8 cellular contexts compared by ENCODE assay signal in genomic region chr14:96391293-96392118, GRCh38. TPM values are rescaled to one million over a fixed set of nuclear protein-coding genes. Genes with fewer than 3 reads are reported as not detected.
DNase-seq lines count a peak whose midpoint lies in the region; ATAC-seq, FAIRE-seq and TF ChIP-seq lines count a peak whose summit lies in the region.

No MANE protein-coding gene starts in this region.

- peak overlapping the region; percentile 57 to 89; a peak in 3 of 4 replicates for H3K27ac ChIP-seq in SK-N-SH (ENCODE audit: low read depth in 2 of 2, low read length in 1 of 2)
- peak overlapping the region; percentile 40 to 77 (median 60) for H3K27ac ChIP-seq in pancreas
- peak overlapping the region; percentile 56 to 64 for H3K27ac ChIP-seq in tibial artery

- no peaks in the 10 kb centered on the region for H4K20me1 ChIP-seq in SK-N-SH (ENCODE audit: insufficient read depth)

- no peaks in the 10 kb centered on the region for H3K27me3 ChIP-seq in SK-N-SH (ENCODE audit: insufficient read depth)
- H3K27me3 ChIP-seq in pancreas = no peaks in the 10 kb centered on the region
- no peaks in the 10 kb centered on the region for H3K27me3 ChIP-seq in tibial artery

- H3K4me1 ChIP-seq in SK-N-SH (ENCODE audit: control insufficient read depth in 1 of 2, insufficient read depth in 2 of 2, low read depth in 1 of 2, low read length in 1 of 2) (no peaks in the 10 kb centered on the region; a peak in 1 of 4 replicates), pancreas (no peaks in the 10 kb centered on the region), tibial artery (peaks cover 0 to 15% (median 11%) of the 10 kb centered on the region in 4 donors)

- TF ChIP-seq EP300 in SK-N-SH (IDR thresholded peaks at IDR 0.05; ENCODE audit: borderline replicate concordance in 1 of 2, low read depth in 1 of 2, low read length in 1 of 2) = no peak

- under 1% methylated on average over 18 of the region's 79 CpGs for WGBS in SK-N-SH (ENCODE audit: low lambda C conversion rate)
- WGBS in pancreas, 2 donors = 1 to 2% methylated on average over 53 to 79 of the region's 79 CpGs

- peaks cover 8% of the 10 kb centered on the region for H3K27me3 Mint-ChIP-seq in activated naive CD8-positive, alpha-beta T cell

- no peak for TF ChIP-seq CTCF in GM10266 (IDR thresholded peaks at IDR 0.05; ENCODE audit: control insufficient read depth, insufficient read depth, low read depth, missing control alignments)
- no peak for TF ChIP-seq CTCF in SK-N-SH (IDR thresholded peaks at IDR 0.05)
- TF ChIP-seq CTCF in pancreas (IDR thresholded peaks at IDR 0.05) = no peak
- no peak for TF ChIP-seq CTCF in tibial artery (IDR thresholded peaks at IDR 0.05)

- no peaks in the 10 kb centered on the region for H3K9me3 Mint-ChIP-seq in activated naive CD8-positive, alpha-beta T cell (ENCODE audit: low read depth)

- no peaks in the 10 kb centered on the region for H3K79me2 ChIP-seq in SK-N-SH (ENCODE audit: insufficient read depth)

- no peak for TF ChIP-seq RAD21 in SK-N-SH (IDR thresholded peaks at IDR 0.05; ENCODE audit: low read length)

- CTCF ChIA-PET in SK-N-SH (lab: Yijun Ruan, JAX) = interaction anchor here (0.8 to 2.1 kb wide), 9 partner anchors 10 to 291 kb away, joined by 3 to 6 read pairs (median 3); partner anchors contain the start of genes ATG2B and GSKIP

- ATAC-seq in HG02610 (IDR thresholded peaks at IDR 0.05; ENCODE audit: unreplicated experiment) (peak; percentile 92), Right ventricle myocardium superior (ENCODE audit: poor library complexity) (peak; percentile 99), pancreas (peak; percentile 94 to 98 (median 96))

- DNase-seq in GM10266 (ENCODE audit: extremely low spot score) = peak; percentile 98
- peak; percentile 92 for DNase-seq in NCI-H1092 (lab: John Stamatoyannopoulos, UW)
- peak; percentile 99 for DNase-seq in SK-N-SH
- peak; percentile 98 for DNase-seq in Right ventricle myocardium superior
- peak; percentile 96 to 100 (median 99) for DNase-seq in pancreas
- peak; percentile 94 to 98 for DNase-seq in tibial artery

- H3K36me3 ChIP-seq in SK-N-SH (replicated peaks in 1 of 2; ENCODE audit: control insufficient read depth in 1 of 2, insufficient read depth in 2 of 2, low read length in 1 of 2) (peaks cover 0 to 6% of the 10 kb centered on the region in 2 experiments), pancreas (no peaks in the 10 kb centered on the region), tibial artery (peaks cover 0 to 2% (median 0%) of the 10 kb centered on the region in 3 donors)

- H3K9me3 ChIP-seq in SK-N-SH = no peaks in the 10 kb centered on the region
- no peaks in the 10 kb centered on the region for H3K9me3 ChIP-seq in pancreas
- no peaks in the 10 kb centered on the region for H3K9me3 ChIP-seq in tibial artery

- H3K9me2 ChIP-seq in SK-N-SH = no peaks in the 10 kb centered on the region

- POLR2A ChIA-PET in SK-N-SH (lab: Yijun Ruan, JAX) = interaction anchor here (0.8 to 1.4 kb wide), 5 partner anchors 9 to 281 kb away, joined by 3 read pairs; partner anchors contain the start of gene ATG2B

- H3K4me2 ChIP-seq in SK-N-SH = peak overlapping the region; percentile 100

- peak overlapping the region; percentile 94 for H3K4me3 Mint-ChIP-seq in activated naive CD8-positive, alpha-beta T cell

- H2AFZ ChIP-seq in SK-N-SH (ENCODE audit: low read depth) = peak overlapping the region; percentile 99

- H3K4me3 ChIP-seq in SK-N-SH (ENCODE audit: low read depth in 2 of 2, low read length in 1 of 2) (peak overlapping the region; percentile 79 to 97), pancreas (peak overlapping the region; percentile 58 to 67 (median 66)), tibial artery (peak overlapping the region; percentile 65 to 75)

- H3K9ac ChIP-seq in SK-N-SH = peak overlapping the region; percentile 78

- peaks cover 9% of the 10 kb centered on the region for H3K4me1 Mint-ChIP-seq in activated naive CD8-positive, alpha-beta T cell (ENCODE audit: low read depth)

- no peak for FAIRE-seq in pancreas (lab: Jason Lieb, UNC)

- no peaks in the 10 kb centered on the region for H3K36me3 Mint-ChIP-seq in activated naive CD8-positive, alpha-beta T cell

- peak overlapping the region; percentile 92 for H3K27ac Mint-ChIP-seq in activated naive CD8-positive, alpha-beta T cell

- peaks cover 1% of the 10 kb centered on the region for H3F3A ChIP-seq in SK-N-SH (replicated peaks; ENCODE audit: insufficient read depth)

- intact Hi-C loops in Right ventricle myocardium superior (cut with DNase I) = no loop called here
- intact Hi-C loops in pancreas (cut with DNase I) = no loop called here
- intact Hi-C loops in tibial artery (cut with DNase I; ENCODE audit: low total_unique reads) = no loop called here

TF ChIP-seq in SK-N-SH, 30 proteins besides CTCF, POLR2A, EP300 and RAD21 (continues in another document):
- 0 out of 2 replicates have a peak, but pooled peaks have one; percentile 4 for TF ChIP-seq RCOR1 (IDR thresholded peaks at IDR 0.05; ENCODE audit: low read length)
- no peak for TF ChIP-seq RXRA (IDR thresholded peaks at IDR 0.05; ENCODE audit: borderline replicate concordance, low read depth)
- no peak; the same call in 1 of the 2 replicates for TF ChIP-seq SIN3A (IDR thresholded peaks at IDR 0.05; ENCODE audit: borderline replicate concordance, low read depth, low read length)
- TF ChIP-seq, protein P1, sequence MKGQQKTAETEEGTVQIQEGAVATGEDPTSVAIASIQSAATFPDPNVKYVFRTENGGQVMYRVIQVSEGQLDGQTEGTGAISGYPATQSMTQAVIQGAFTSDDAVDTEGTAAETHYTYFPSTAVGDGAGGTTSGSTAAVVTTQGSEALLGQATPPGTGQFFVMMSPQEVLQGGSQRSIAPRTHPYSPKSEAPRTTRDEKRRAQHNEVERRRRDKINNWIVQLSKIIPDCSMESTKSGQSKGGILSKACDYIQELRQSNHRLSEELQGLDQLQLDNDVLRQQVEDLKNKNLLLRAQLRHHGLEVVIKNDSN (IDR thresholded peaks at IDR 0.05; ENCODE audit: borderline replicate concordance, low read depth) = no peak
- peak; percentile 52 for TF ChIP-seq NRF1 (IDR thresholded peaks at IDR 0.05; ENCODE audit: low read depth, low read length)
- 0 out of 2 replicates have a peak, but pooled peaks have one; percentile 6 for TF ChIP-seq TCF12 (IDR thresholded peaks at IDR 0.05)
- 0 out of 2 replicates have a peak, but pooled peaks have one; percentile 23 for TF ChIP-seq YY1 (IDR thresholded peaks at IDR 0.05; ENCODE audit: low read depth)
- TF ChIP-seq, protein P2, sequence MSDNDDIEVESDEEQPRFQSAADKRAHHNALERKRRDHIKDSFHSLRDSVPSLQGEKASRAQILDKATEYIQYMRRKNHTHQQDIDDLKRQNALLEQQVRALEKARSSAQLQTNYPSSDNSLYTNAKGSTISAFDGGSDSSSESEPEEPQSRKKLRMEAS (IDR thresholded peaks at IDR 0.05; ENCODE audit: low read depth) = peak; percentile 96
- TF ChIP-seq TAF1 (IDR thresholded peaks at IDR 0.05; ENCODE audit: borderline replicate concordance, low read depth, low read length) = peak; percentile 28; the same call in 1 of the 2 replicates
- TF ChIP-seq GATA2 (CRISPR knock-in tag; IDR thresholded peaks at IDR 0.05) = no peak
- TF ChIP-seq NFIC (IDR thresholded peaks at IDR 0.05; ENCODE audit: borderline replicate concordance) = peak; percentile 35; the same call in 1 of the 2 replicates
- no peak for TF ChIP-seq REST (IDR thresholded peaks at IDR 0.05; ENCODE audit: low read depth, low read length)
- TF ChIP-seq MEF2A (IDR thresholded peaks at IDR 0.05; ENCODE audit: borderline replicate concordance, low read depth) = no peak

RNA-seq across cellular contexts. Expression of gene AK7, which starts 0.4 kb away (rescaled TPM):
- 2.1 and 2.3 TPM in 2 replicates for polyA plus RNA-seq in SK-N-SH (2012; rRNA removed)
- polyA plus RNA-seq in SK-N-SH (2012; cell fraction: cytosol; rRNA removed) = 1.6 and 2.1 TPM in 2 replicates
- 1.2 and 1.9 TPM in 2 replicates for polyA plus RNA-seq in SK-N-SH (2012; cell fraction: nucleus; rRNA removed)
- 0.22 TPM for total RNA-seq in Right ventricle myocardium superior
- total RNA-seq in pancreas = 1 to 10 TPM; 1.1 to 2.5 (median 1.5) TPM
- polyA plus RNA-seq in pancreas = 1 to 10 TPM; 1.4 to 3.0 TPM

RNA-seq across cellular contexts. Expression of gene GSKIP, which starts 28.2 kb away (rescaled TPM):
- polyA plus RNA-seq in SK-N-SH (2012; rRNA removed) = 13.6 and 18.2 TPM in 2 replicates
- 27.1 and 28.5 TPM in 2 replicates for polyA plus RNA-seq in SK-N-SH (2012; cell fraction: cytosol; rRNA removed)
- polyA plus RNA-seq in SK-N-SH (2012; cell fraction: nucleus; rRNA removed) = 3.3 and 9.6 TPM in 2 replicates
- total RNA-seq in Right ventricle myocardium superior = 11.1 TPM
- 10 to 100 TPM in 1 of 6 donors, 1 to 10 TPM in 5; 6.2 to 13.8 (median 8.5) TPM for total RNA-seq in pancreas
- polyA plus RNA-seq in pancreas = 10 to 100 TPM in 1 of 2 donors, 1 to 10 TPM in 1; 3.4 to 10.3 TPM

RNA-seq across cellular contexts. Expression of gene ATG2B, which starts 28.4 kb away (rescaled TPM):
- 5.8 and 7.5 TPM in 2 replicates for polyA plus RNA-seq in SK-N-SH (2012; rRNA removed)
- polyA plus RNA-seq in SK-N-SH (2012; cell fraction: cytosol; rRNA removed) = 4.6 and 5.8 TPM in 2 replicates
- polyA plus RNA-seq in SK-N-SH (2012; cell fraction: nucleus; rRNA removed) = 12.6 and 20.0 TPM in 2 replicates
- 10.9 TPM for total RNA-seq in Right ventricle myocardium superior
- total RNA-seq in pancreas = 10 to 100 TPM; 14.9 to 23.4 (median 21.0) TPM
- 10 to 100 TPM in 1 of 2 donors, 1 to 10 TPM in 1; 7.4 to 10.7 TPM for polyA plus RNA-seq in pancreas

Comparison
In these comparisons a context has a peak if more than half of its experiments do, and no peak if none do; other contexts are left out.
1. Peak in every context shown above with its lines: DNase-seq, ATAC-seq, H3K4me3 ChIP-seq and H3K27ac ChIP-seq.